ENCODE assay signal across 9 cellular contexts in genomic region chr3:113353678-113354077, GRCh38.
"Had no signal": no experiment of that assay in that cellular context is flagged by ENCODE, and none has a peak within 500 bp of the region (broad histone marks: within the 10 kb centered on the region; RNA-seq: fewer than 3 reads in every experiment).

No MANE protein-coding gene starts in this region.

- H3K9me3 ChIP-seq: HAP-1 had no signal

- DNase-seq: H7, HFFc6, KBM-7 had no signal

- H3K9me3 Mint-ChIP-seq: HFFc6, IgD-negative memory B cell had no signal

- H3K4me1 ChIP-seq: HAP-1 had no signal

- FAIRE-seq: H1, HepG2 had no signal

- H3K27me3 Mint-ChIP-seq: IgD-negative memory B cell had no signal

- H3K27ac Mint-ChIP-seq: GM23338, HFFc6, IgD-negative memory B cell had no signal

- H3K4me3 ChIP-seq: GM23338, HAP-1 had no signal

- H3K36me3 ChIP-seq: HAP-1 had no signal

- H3K27ac ChIP-seq: HL-60 had no signal

- H3K4me3 Mint-ChIP-seq: GM23338, HFFc6, IgD-negative memory B cell had no signal
